9 cellular contexts compared by ENCODE assay signal in genomic region chr4:21888195-21888976, GRCh38.
DNase-seq lines count a peak whose midpoint lies in the region; ATAC-seq and TF ChIP-seq lines count a peak whose summit lies in the region.
"Had no signal": no experiment of that assay in that cellular context is flagged by ENCODE, and none has a peak within 500 bp of the region (broad histone marks: within the 10 kb centered on the region; RNA-seq: fewer than 3 reads in every experiment).

No MANE protein-coding gene starts in this region.

- intact Hi-C loops in dorsolateral prefrontal cortex (cut with DNase I) = no loop called here

- H3K4me3 ChIP-seq in dorsolateral prefrontal cortex = no peak overlapping the region
- H3K4me3 ChIP-seq: thyroid gland had no signal

- in situ Hi-C loops in ACHN (cut with HindIII; ENCODE audit: low pct_ligation_motif_present, low pct_unique_long_range_greater_than_20kb, low sequenced_read_pairs) (no loop called here), G401 (cut with HindIII; ENCODE audit: low sequenced_read_pairs) (no loop called here)

- ATAC-seq in GM18505 (IDR thresholded peaks at IDR 0.05; ENCODE audit: unreplicated experiment) = no peak

- DNase-seq in ACHN (peak; percentile 75), GM20000 (ENCODE audit: low spot score) (peak; percentile 8), HS-27A (ENCODE audit: low read depth) (peak; percentile 60), dorsolateral prefrontal cortex (no peak), GM10266 (ENCODE audit: extremely low spot score) (no peak), G401 (ENCODE audit: low spot score) (no peak), HT-29 (ENCODE audit: low spot score) (no peak)
- DNase-seq: thyroid gland had no signal

- H3K27ac ChIP-seq in dorsolateral prefrontal cortex = peak overlapping the region in 35 of 59 donors; percentile 4 to 82 (median 45)
- H3K27ac ChIP-seq: thyroid gland had no signal

- TF ChIP-seq POLR2A in GM18505 (IDR thresholded peaks at IDR 0.05; ENCODE audit: borderline replicate concordance, extremely low read depth, insufficient read depth, insufficient read length) = no peak

- TF ChIP-seq CTCF in GM20000 (IDR thresholded peaks at IDR 0.05; ENCODE audit: extremely low read depth, missing control alignments) = no peak
- TF ChIP-seq CTCF in dorsolateral prefrontal cortex (IDR thresholded peaks at IDR 0.05 in 54 of 56, conservative IDR thresholded peaks at IDR 0.05 in 2 of 56; ENCODE audit: low read depth in 1 of 56, partially characterized antibody in 56 of 56) = no peak
- no peak for TF ChIP-seq CTCF in GM10266 (IDR thresholded peaks at IDR 0.05; ENCODE audit: control insufficient read depth, insufficient read depth, low read depth, missing control alignments)

- no peaks in the 10 kb centered on the region for H3K27me3 ChIP-seq in dorsolateral prefrontal cortex
- H3K27me3 ChIP-seq: thyroid gland had no signal

Comparison
In these comparisons a context has a peak if more than half of its experiments do, and no peak if none do; other contexts are left out.
1. DNase-seq: peak in ACHN (single experiment), GM20000 (single experiment) and HS-27A (single experiment); none in dorsolateral prefrontal cortex (0 of 10), GM10266 (single experiment), G401 (single experiment) and HT-29 (single experiment).